In the genomic region with DNA sequence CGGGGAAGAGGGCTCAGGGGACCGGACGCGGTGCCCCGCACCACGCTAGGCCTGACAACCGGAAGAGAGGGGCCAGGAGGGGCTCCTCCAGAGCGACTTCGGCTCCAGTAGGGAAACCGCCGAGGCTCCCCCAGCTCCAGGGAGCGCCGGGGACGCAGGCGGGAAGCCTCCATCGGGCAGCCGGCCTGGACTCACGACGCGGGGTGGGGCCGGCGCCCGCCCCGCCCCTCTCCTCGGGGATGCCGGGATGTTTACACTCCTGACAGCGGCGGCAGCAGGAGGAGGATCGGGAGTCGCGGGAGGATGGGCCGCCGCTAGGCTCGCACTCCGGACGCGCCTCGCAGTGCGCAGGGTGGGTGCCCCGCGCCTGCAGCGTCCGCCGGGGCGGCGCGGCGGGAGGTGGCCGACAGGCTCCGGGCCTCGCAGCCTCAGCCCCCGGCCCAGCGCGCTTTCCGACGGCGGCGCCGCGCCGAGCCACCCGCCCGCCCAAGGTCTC, we compare ENCODE assay signal across 8 cellular contexts. TPM values are rescaled to one million over a fixed set of nuclear protein-coding genes. Genes with fewer than 3 reads are reported as not detected.
DNase-seq lines count a peak whose midpoint lies in the region; ATAC-seq and TF ChIP-seq lines count a peak whose summit lies in the region.

Gene NEK7, plus strand, starts transcription at position 254 of the 496 bp plus-strand sequence. CDS start 75,583 bp downstream, outside the sequence.

- ATAC-seq in GM21528 (IDR thresholded peaks at IDR 0.05; ENCODE audit: low FRiP score, unreplicated experiment): peak; percentile 52

- H4K20me1 ChIP-seq in OCI-LY7 (ENCODE audit: insufficient read depth, low read length): no peaks in the 10 kb centered on the region

- H3K4me3 Mint-ChIP-seq in stimulated activated naive CD8-positive, alpha-beta T cell treated with anti-CD3 and anti-CD28 coated beads, Interleukin-15, Interleukin-2, amounts not matched to agents 100 ng/mL and 50 ng/mL, for 24 hours: peak within 1 kb of the TSS; percentile 97

- TF ChIP-seq CTCF in OCI-LY7 (conservative IDR thresholded peaks at IDR 0.05; ENCODE audit: low read length): no peak

- H3K4me1 Mint-ChIP-seq in stimulated activated naive CD8-positive, alpha-beta T cell treated with anti-CD3 and anti-CD28 coated beads, Interleukin-15, Interleukin-2, amounts not matched to agents 100 ng/mL and 50 ng/mL, for 24 hours (ENCODE audit: low read depth): peaks cover 35% of the 10 kb centered on the region

- H3K27me3 ChIP-seq in esophagus (ENCODE audit: control insufficient read depth in 1 of 2, insufficient read depth in 2 of 2, low read length in 2 of 2): no peaks in the 10 kb centered on the region

- H3K4me1 ChIP-seq in OCI-LY7 (ENCODE audit: insufficient read depth, low read length, poor library complexity, severe bottlenecking): peaks cover 25% of the 10 kb centered on the region
- no peaks in the 10 kb centered on the region for H3K4me1 ChIP-seq in esophagus (ENCODE audit: control insufficient read depth in 2 of 2, insufficient read depth in 2 of 2, low read length in 1 of 2)

- no peaks in the 10 kb centered on the region for H3K9me3 Mint-ChIP-seq in stimulated activated naive CD8-positive, alpha-beta T cell treated with anti-CD3 and anti-CD28 coated beads, Interleukin-15, Interleukin-2, amounts not matched to agents 100 ng/mL and 50 ng/mL, for 24 hours

- no peaks in the 10 kb centered on the region for H3K27me3 Mint-ChIP-seq in stimulated activated naive CD8-positive, alpha-beta T cell treated with anti-CD3 and anti-CD28 coated beads, Interleukin-15, Interleukin-2, amounts not matched to agents 100 ng/mL and 50 ng/mL, for 24 hours

- H3K4me3 ChIP-seq in OCI-LY7 (ENCODE audit: low read depth, low read length, poor library complexity, severe bottlenecking) (peak within 1 kb of the TSS; percentile 97), esophagus (ENCODE audit: low read depth in 1 of 2, low read length in 2 of 2) (peak within 1 kb of the TSS; percentile 82 to 90)

- H2AFZ ChIP-seq in OCI-LY7 (ENCODE audit: low read length): peak within 1 kb of the TSS; percentile 87

- 1% methylated on average over 56 to 63 of the region's 63 CpGs for WGBS in esophagus, 2 donors

- no peaks in the 10 kb centered on the region for H3K36me3 ChIP-seq in OCI-LY7 (ENCODE audit: insufficient read depth, low read length)
- H3K36me3 ChIP-seq in esophagus (ENCODE audit: control insufficient read depth in 2 of 2, insufficient read depth in 2 of 2, low read length in 1 of 2): no peaks in the 10 kb centered on the region

- H3K27ac Mint-ChIP-seq in stimulated activated naive CD8-positive, alpha-beta T cell treated with anti-CD3 and anti-CD28 coated beads, Interleukin-15, Interleukin-2, amounts not matched to agents 100 ng/mL and 50 ng/mL, for 24 hours: peak within 1 kb of the TSS; percentile 95

- no peaks in the 10 kb centered on the region for H3K9me2 ChIP-seq in OCI-LY7 (ENCODE audit: insufficient read depth, low read length)

- BruUV-seq in OCI-LY7 (replicated peaks; lab: Mats Ljungman, UMichigan): no TSS peak

- DNase-seq in DMS114 treated with DMSO at 0.1 percent for 48 hours (lab: John Stamatoyannopoulos, UW; ENCODE audit: unreplicated experiment): peak; percentile 68
- peak; percentile 86 for DNase-seq in HuH-7 (ENCODE audit: low spot score)
- DNase-seq in OCI-LY7 (ENCODE audit: low spot score): peak; percentile 74
- peak; percentile 80 to 86 for DNase-seq in activated T-cell treated with anti-CD3 and anti-CD28 coated beads, Interleukin-2, amount 50 U/mL, for 48 hours
- DNase-seq in mucosa of gallbladder (ENCODE audit: low spot score): peak; percentile 85

- H3K4me2 ChIP-seq in OCI-LY7 (ENCODE audit: low read length): peak within 1 kb of the TSS; percentile 96

- POLR2A ChIA-PET in OCI-LY7 (lab: Charles Lee): interaction anchor here (1.1 kb wide), 1 partner anchor 12 kb away, joined by 3 read pairs; no protein-coding TSS in a partner anchor

- H3K9me3 ChIP-seq in OCI-LY7 (ENCODE audit: low read length) (no peaks in the 10 kb centered on the region), esophagus (ENCODE audit: control insufficient read depth in 2 of 2, insufficient read depth in 1 of 2, low read depth in 1 of 2, low read length in 1 of 2) (no peaks in the 10 kb centered on the region)

- peaks cover 38% of the 10 kb centered on the region for H3K79me2 ChIP-seq in OCI-LY7 (ENCODE audit: insufficient read depth, low read depth, low read length)

- H3K36me3 Mint-ChIP-seq in stimulated activated naive CD8-positive, alpha-beta T cell treated with anti-CD3 and anti-CD28 coated beads, Interleukin-15, Interleukin-2, amounts not matched to agents 100 ng/mL and 50 ng/mL, for 24 hours (ENCODE audit: low read depth): no peaks in the 10 kb centered on the region

- peak within 1 kb of the TSS; percentile 70 for H3K27ac ChIP-seq in OCI-LY7 (ENCODE audit: low read depth, low read length, poor library complexity, severe bottlenecking)
- H3K27ac ChIP-seq in esophagus (ENCODE audit: low read depth in 2 of 2, low read length in 1 of 2): peak within 1 kb of the TSS; percentile 99

- intact Hi-C loops in OCI-LY7 (cut with micrococcal nuclease; ENCODE audit: unreplicated experiment): loop anchor here (2.0 to 5.0 kb wide), 5 partner anchors 254 to 781 kb away; partner anchors contain the start of gene C1orf53

- CTCF ChIA-PET in OCI-LY7 (lab: Charles Lee; ENCODE audit: unreplicated experiment): interaction anchor here (0.9 kb wide), 1 partner anchor 9 kb away, joined by 4 read pairs; no protein-coding TSS in a partner anchor

RNA-seq across cellular contexts. Expression of gene NEK7, which starts in this region (rescaled TPM):
- 8.1 and 14.9 TPM in 2 replicates for total RNA-seq in OCI-LY7 (2014; rRNA removed; shearing (Covaris generic))
- total RNA-seq in OCI-LY7 (2022) (22.1 and 25.6 TPM in 2 replicates), mucosa of gallbladder (73.8 TPM)
- polyA plus RNA-seq in esophagus: 10 to 100 TPM in 1 of 2 donors, 1 to 10 TPM in 1; 9.7 to 13.2 TPM

Comparison
In these comparisons a context has a peak if more than half of its experiments do, and no peak if none do; other contexts are left out.
1. Peak in every context shown above with its lines: DNase-seq, ATAC-seq, H3K4me3 ChIP-seq and H3K27ac ChIP-seq.